In the genomic region with DNA sequence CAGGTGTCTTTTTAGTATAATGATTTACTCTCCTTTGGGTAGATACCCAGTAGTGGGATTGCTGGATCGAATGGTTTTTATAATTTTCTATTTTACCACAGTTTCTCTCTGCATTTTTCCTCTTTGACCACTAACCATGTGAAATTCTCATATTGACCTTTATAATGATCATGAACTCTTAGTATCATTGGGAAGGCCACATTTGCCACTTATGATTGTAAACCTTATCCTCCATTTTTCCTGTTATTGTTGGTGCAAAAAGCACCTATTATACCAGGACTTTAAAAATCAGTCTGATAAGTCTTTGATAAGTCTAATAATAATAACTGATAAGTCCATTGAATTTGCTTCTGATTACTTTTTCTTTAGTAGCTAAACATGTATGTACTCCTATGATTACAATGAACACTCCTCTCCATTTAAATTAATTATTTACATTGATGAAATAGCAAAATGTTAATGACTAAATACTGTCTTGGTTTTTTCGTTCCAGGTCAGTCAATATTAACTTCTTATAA, we compare ENCODE assay signal across 9 cellular contexts. TPM values are rescaled to one million over a fixed set of nuclear protein-coding genes. Genes with fewer than 3 reads are reported as not detected.
DNase-seq lines count a peak whose midpoint lies in the region; ATAC-seq and TF ChIP-seq lines count a peak whose summit lies in the region.
"Had no signal": no experiment of that assay in that cellular context is flagged by ENCODE, and none has a peak within 500 bp of the region (broad histone marks: within the 10 kb centered on the region; RNA-seq: fewer than 3 reads in every experiment).

No MANE protein-coding gene starts in this region.

- H3K27me3 ChIP-seq in CD4-positive, CD25-positive, alpha-beta regulatory T cell (ENCODE audit: control insufficient read depth, insufficient read depth, low read length) = no peaks in the 10 kb centered on the region
- H3K27me3 ChIP-seq in PC-9 (ENCODE audit: insufficient read depth, low read depth) (no peaks in the 10 kb centered on the region), dorsolateral prefrontal cortex (no peaks in the 10 kb centered on the region), neuron (ENCODE audit: insufficient read depth, low read length) (no peaks in the 10 kb centered on the region)

- H3K9me3 Mint-ChIP-seq in CD4-positive, CD25-positive, alpha-beta regulatory T cell = no peaks in the 10 kb centered on the region
- H3K9me3 Mint-ChIP-seq in stimulated activated naive B cell treated with anti-CD40 and anti-IgM and Interleukin-4, amounts not matched to agents 10 μg/mL and 1 μg/mL and 100 μg/mL, for 72 hours = no peaks in the 10 kb centered on the region

- peaks cover 59% of the 10 kb centered on the region for H3K4me1 ChIP-seq in CD4-positive, CD25-positive, alpha-beta regulatory T cell (ENCODE audit: control insufficient read depth, insufficient read depth, low read length, poor library complexity, severe bottlenecking)
- peaks cover 44% of the 10 kb centered on the region for H3K4me1 ChIP-seq in PC-9 (replicated peaks; ENCODE audit: insufficient read depth)
- peaks cover 65% of the 10 kb centered on the region for H3K4me1 ChIP-seq in neuron (ENCODE audit: insufficient read depth, low read length)

- H3K9me3 ChIP-seq in CD4-positive, CD25-positive, alpha-beta regulatory T cell (ENCODE audit: control insufficient read depth in 2 of 2, low read length in 2 of 2) = no peaks in the 10 kb centered on the region
- H3K9me3 ChIP-seq in PC-9 (ENCODE audit: insufficient read depth, low read depth) = no peaks in the 10 kb centered on the region
- no peaks in the 10 kb centered on the region for H3K9me3 ChIP-seq in neuron (ENCODE audit: low read length)

- no peak overlapping the region for H2AFZ ChIP-seq in PC-9
- H2AFZ ChIP-seq in neuron (ENCODE audit: low read depth, low read length) = no peak overlapping the region

- peak overlapping the region; percentile 8; the same call in 1 of the 2 replicates for H3K4me2 ChIP-seq in PC-9

- peak overlapping the region; percentile 29 to 97 (median 66) for H3K4me3 Mint-ChIP-seq in CD4-positive, CD25-positive, alpha-beta regulatory T cell
- peak overlapping the region in 1 of 2 donors; percentile 36 for H3K4me3 Mint-ChIP-seq in stimulated activated naive B cell treated with anti-CD40 and anti-IgM and Interleukin-4, amounts not matched to agents 10 μg/mL and 1 μg/mL and 100 μg/mL, for 72 hours

- H3K79me2 ChIP-seq in PC-9 (ENCODE audit: low read depth) = peaks cover 93% of the 10 kb centered on the region

- peak overlapping the region; percentile 97 for H3K4me3 ChIP-seq in CD4-positive, CD25-positive, alpha-beta regulatory T cell (ENCODE audit: low read depth, low read length)
- no peak overlapping the region for H3K4me3 ChIP-seq in PC-9
- H3K4me3 ChIP-seq in dorsolateral prefrontal cortex = peak overlapping the region in 30 of 59 donors; percentile 2 to 89 (median 68)
- peak overlapping the region; percentile 13 for H3K4me3 ChIP-seq in neuron (ENCODE audit: low read length)

- peak overlapping the region; percentile 100 for H3K27ac ChIP-seq in CD4-positive, CD25-positive, alpha-beta regulatory T cell (ENCODE audit: insufficient read depth, low read length, poor library complexity, severe bottlenecking)
- H3K27ac ChIP-seq in PC-9 (peak overlapping the region; percentile 24), dorsolateral prefrontal cortex (peak overlapping the region in 45 of 59 donors; percentile 13 to 100 (median 87))

- DNase-seq in CD4-positive, CD25-positive, alpha-beta regulatory T cell = no peak
- DNase-seq in PC-9 = no peak
- no peak for DNase-seq in dorsolateral prefrontal cortex
- no peak for DNase-seq in NCI-H2081 treated with DMSO at 0.1 percent for 48 hours (lab: John Stamatoyannopoulos, UW)
- no peak for DNase-seq in inferior parietal cortex (ENCODE audit: extremely low spot score)
- no peak for DNase-seq in SIG-M5 (lab: John Stamatoyannopoulos, UW)
- DNase-seq in stimulated activated naive B cell treated with anti-CD40 and anti-IgM and Interleukin-4, amounts not matched to agents 10 μg/mL and 1 μg/mL and 100 μg/mL, for 72 hours = no peak
- DNase-seq: activated gamma-delta T cell had no signal

- peak overlapping the region; percentile 33 to 98 (median 86) for H3K27ac Mint-ChIP-seq in CD4-positive, CD25-positive, alpha-beta regulatory T cell
- no peak overlapping the region for H3K27ac Mint-ChIP-seq in stimulated activated naive B cell treated with anti-CD40 and anti-IgM and Interleukin-4, amounts not matched to agents 10 μg/mL and 1 μg/mL and 100 μg/mL, for 72 hours

- ATAC-seq in CD4-positive, CD25-positive, alpha-beta regulatory T cell (ENCODE audit: low read depth in 2 of 2) = no peak
- no peak for ATAC-seq in stimulated activated naive B cell treated with anti-CD40 and anti-IgM and Interleukin-4, amounts not matched to agents 10 μg/mL and 1 μg/mL and 100 μg/mL, for 72 hours (replicated peaks)

- H3K9me2 ChIP-seq in PC-9 (ENCODE audit: insufficient read depth) = no peaks in the 10 kb centered on the region

- H3K36me3 Mint-ChIP-seq in CD4-positive, CD25-positive, alpha-beta regulatory T cell = peaks cover 21% of the 10 kb centered on the region
- peaks cover 34 to 57% of the 10 kb centered on the region in 2 donors for H3K36me3 Mint-ChIP-seq in stimulated activated naive B cell treated with anti-CD40 and anti-IgM and Interleukin-4, amounts not matched to agents 10 μg/mL and 1 μg/mL and 100 μg/mL, for 72 hours

- peaks cover 96% of the 10 kb centered on the region for H3F3A ChIP-seq in PC-9 (ENCODE audit: insufficient read depth, low read depth)

- TF ChIP-seq CTCF in PC-9 (conservative IDR thresholded peaks at IDR 0.05) = no peak
- no peak for TF ChIP-seq CTCF in dorsolateral prefrontal cortex (IDR thresholded peaks at IDR 0.05 in 54 of 56, conservative IDR thresholded peaks at IDR 0.05 in 2 of 56; ENCODE audit: low read depth in 1 of 56, partially characterized antibody in 56 of 56)

- peaks cover 29% of the 10 kb centered on the region for H3K36me3 ChIP-seq in CD4-positive, CD25-positive, alpha-beta regulatory T cell (ENCODE audit: control insufficient read depth, insufficient read depth, low read length)
- peaks cover 65% of the 10 kb centered on the region for H3K36me3 ChIP-seq in PC-9 (ENCODE audit: low read depth)
- H3K36me3 ChIP-seq in neuron (ENCODE audit: insufficient read depth, low read length) = peaks cover 63% of the 10 kb centered on the region

- intact Hi-C loops in PC-9 (cut with micrococcal nuclease; ENCODE audit: unreplicated experiment) = loop anchor here (2.0 kb wide), 1 partner anchor 13 kb away; no protein-coding TSS in a partner anchor
- intact Hi-C loops in dorsolateral prefrontal cortex (cut with DNase I) = no loop called here

- no peaks in the 10 kb centered on the region for H3K27me3 Mint-ChIP-seq in CD4-positive, CD25-positive, alpha-beta regulatory T cell
- no peaks in the 10 kb centered on the region for H3K27me3 Mint-ChIP-seq in stimulated activated naive B cell treated with anti-CD40 and anti-IgM and Interleukin-4, amounts not matched to agents 10 μg/mL and 1 μg/mL and 100 μg/mL, for 72 hours

- CTCF ChIA-PET in PC-9 (lab: Charles Lee) = interaction anchor here (0.6 to 1.1 kb wide), 2 partner anchors 36 to 57 kb away, joined by 6 to 19 read pairs; no protein-coding TSS in a partner anchor

- POLR2A ChIA-PET in PC-9 (lab: Charles Lee; ENCODE audit: unreplicated experiment) = interaction anchor here (0.6 kb wide), 4 partner anchors 23 to 426 kb away, joined by 3 to 11 read pairs (median 6); no protein-coding TSS in a partner anchor

- no TSS peak for BruUV-seq in PC-9 (replicated peaks; lab: Mats Ljungman, UMichigan)

- peaks cover 94% of the 10 kb centered on the region for H4K20me1 ChIP-seq in PC-9 (ENCODE audit: insufficient read depth)

- peaks cover 37 to 83% (median 72%) of the 10 kb centered on the region in 4 donors for H3K4me1 Mint-ChIP-seq in CD4-positive, CD25-positive, alpha-beta regulatory T cell
- H3K4me1 Mint-ChIP-seq in stimulated activated naive B cell treated with anti-CD40 and anti-IgM and Interleukin-4, amounts not matched to agents 10 μg/mL and 1 μg/mL and 100 μg/mL, for 72 hours = peaks cover 61 to 81% of the 10 kb centered on the region in 2 donors

RNA-seq across cellular contexts. Expression of a gene that starts 9.6 kb away (rescaled TPM):
- 890 TPM for total RNA-seq in CD4-positive, CD25-positive, alpha-beta regulatory T cell
- polyA plus RNA-seq in CD4-positive, CD25-positive, alpha-beta regulatory T cell = 1 to 10 TPM; 1.4 to 3.1 (median 1.9) TPM
- total RNA-seq in PC-9 (2021) (825 and 938 TPM in 2 replicates), dorsolateral prefrontal cortex (1,000 to 10,000 TPM in 5 of 120 experiments, 100 to 1,000 TPM in 115; 106 to 1,508 (median 405) TPM)

RNA-seq across cellular contexts. Expression of a gene that starts 45.8 kb away (rescaled TPM):
- total RNA-seq in CD4-positive, CD25-positive, alpha-beta regulatory T cell = 47.4 TPM
- 10 to 100 TPM; 48.7 to 55.1 (median 53.9) TPM for polyA plus RNA-seq in CD4-positive, CD25-positive, alpha-beta regulatory T cell
- total RNA-seq in PC-9 (2021) (32.4 and 48.9 TPM in 2 replicates), dorsolateral prefrontal cortex (10 to 100 TPM; 14.1 to 50.3 (median 21.7) TPM)

RNA-seq across cellular contexts. Expression of a gene that starts 49.7 kb away (rescaled TPM):
- 40.3 TPM for total RNA-seq in CD4-positive, CD25-positive, alpha-beta regulatory T cell
- 10 to 100 TPM; 11.1 to 16.9 (median 13.8) TPM for polyA plus RNA-seq in CD4-positive, CD25-positive, alpha-beta regulatory T cell
- total RNA-seq in PC-9 (2021) = 9.5 and 9.8 TPM in 2 replicates
- total RNA-seq in dorsolateral prefrontal cortex = 10 to 100 TPM in 51 of 120 experiments, 1 to 10 TPM in 69; 3.6 to 18.2 (median 9.0) TPM

Comparison
In these comparisons a context has a peak if more than half of its experiments do, and no peak if none do; other contexts are left out.
1. H3K27ac ChIP-seq: peak in every context shown above with its lines; median percentile 100 in CD4-positive, CD25-positive, alpha-beta regulatory T cell; 87 in dorsolateral prefrontal cortex; 24 in PC-9.